33 cellular contexts compared by ENCODE assay signal in the genomic region with DNA sequence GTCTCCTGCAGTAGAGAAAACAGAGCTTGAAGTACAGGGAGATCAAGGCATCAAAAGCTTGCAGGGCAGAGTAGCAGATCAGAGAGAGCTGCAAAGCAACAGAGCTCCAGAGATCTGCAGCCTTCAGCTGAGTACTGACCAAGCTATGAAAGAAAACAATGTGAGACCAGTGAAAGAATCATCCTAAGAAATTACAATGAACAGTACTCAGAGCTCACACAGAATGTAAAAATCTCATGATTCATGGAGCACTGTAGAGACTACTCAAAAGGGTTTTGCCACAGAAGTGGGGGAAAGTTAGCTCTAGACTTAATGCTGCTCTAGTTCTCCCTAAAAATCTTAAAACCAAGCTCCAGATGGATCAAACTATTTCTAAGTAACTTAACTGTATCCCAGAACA.
DNase-seq lines count a peak whose midpoint lies in the region; ATAC-seq and TF ChIP-seq lines count a peak whose summit lies in the region.
"Had no signal": no experiment of that assay in that cellular context is flagged by ENCODE, and none has a peak within 500 bp of the region (broad histone marks: within the 10 kb centered on the region; RNA-seq: fewer than 3 reads in every experiment).

No MANE protein-coding gene starts in this region.

- no peak overlapping the region for H3K27ac Mint-ChIP-seq in Caco-2 (ENCODE audit: unreplicated experiment)
- H3K27ac Mint-ChIP-seq: activated naive CD8-positive, alpha-beta T cell treated with anti-CD3 and anti-CD28 coated beads, Interleukin-2, amount 50 U/mL, for 24 hours; activated T-cell treated with anti-CD3 and anti-CD28 coated beads, Interleukin-2, amount 50 U/mL, for 72 hours; neural progenitor cell; progenitor cell of endocrine pancreas; T-helper 1 cell treated with Interleukin-12 subunit alpha and Interleukin-12 subunit beta and Interleukin-4 antibody, amounts not matched to agents 30 μg/mL and 1 μg/mL, for 36 hours; type B pancreatic cell had no signal

- H3K36me3 Mint-ChIP-seq in Caco-2 (ENCODE audit: insufficient read depth, unreplicated experiment): no peaks in the 10 kb centered on the region

- H3K4me3 ChIP-seq in IMR-90 (ENCODE audit: insufficient read depth, low read depth, low read length) (no peak overlapping the region), SJCRH30 (no peak overlapping the region), Caco-2 (ENCODE audit: low read depth, low read length) (no peak overlapping the region)
- H3K4me3 ChIP-seq: esophagus squamous epithelium, neural progenitor cell, right lobe of liver had no signal

- H3K27ac ChIP-seq in IMR-90 (ENCODE audit: insufficient read depth, low read length): no peak overlapping the region
- no peak overlapping the region for H3K27ac ChIP-seq in SJCRH30
- H3K27ac ChIP-seq: esophagus squamous epithelium, neural progenitor cell, right lobe of liver had no signal

- H3K23ac ChIP-seq in IMR-90 (ENCODE audit: low read depth, low read length): no peak overlapping the region

- H3K4me3 Mint-ChIP-seq in Caco-2 (ENCODE audit: unreplicated experiment): no peak overlapping the region
- H3K4me3 Mint-ChIP-seq: activated naive CD8-positive, alpha-beta T cell treated with anti-CD3 and anti-CD28 coated beads, Interleukin-2, amount 50 U/mL, for 24 hours; activated T-cell treated with anti-CD3 and anti-CD28 coated beads, Interleukin-2, amount 50 U/mL, for 72 hours; brain; memory B cell; neural progenitor cell; T-helper 1 cell treated with Interleukin-12 subunit alpha and Interleukin-12 subunit beta and Interleukin-4 antibody, amounts not matched to agents 30 μg/mL and 1 μg/mL, for 36 hours; type B pancreatic cell had no signal

- POLR2A ChIA-PET in IMR-90 (lab: Charles Lee; ENCODE audit: unreplicated experiment) (no interaction called here), Caco-2 (lab: Charles Lee) (no interaction called here)

- H3K4ac ChIP-seq in IMR-90 (ENCODE audit: low read depth, low read length): no peak overlapping the region

- no peaks in the 10 kb centered on the region for H3K9me3 ChIP-seq in IMR-90 (ENCODE audit: control insufficient read depth, insufficient read depth, low read length)
- H3K9me3 ChIP-seq in SJCRH30 (replicated peaks): no peaks in the 10 kb centered on the region
- H3K9me3 ChIP-seq in Caco-2: no peaks in the 10 kb centered on the region
- H3K9me3 ChIP-seq: esophagus squamous epithelium, right lobe of liver had no signal

- dilution Hi-C loops in IMR-90 (cut with HindIII; ENCODE audit: low sequenced_read_pairs, unreplicated experiment): no loop called here

- no peaks in the 10 kb centered on the region for H3K9me1 ChIP-seq in IMR-90 (ENCODE audit: insufficient read depth, low read length)

- DNase-seq in AG08396 (ENCODE audit: low spot score) (peak; percentile 3), IMR-90 (peak; percentile 60), fibroblast of peridontal ligament (ENCODE audit: extremely low read depth) (peak; percentile 25), renal cortical epithelial cell (ENCODE audit: low read depth) (peak; percentile 18), medulla oblongata (ENCODE audit: extremely low spot score) (no peak), occipital lobe (lab: John Stamatoyannopoulos, UW) (no peak), SJCRH30 (no peak), Caco-2 (no peak)
- DNase-seq: activated CD4-positive, alpha-beta T cell treated with anti-CD3 and anti-CD28 coated beads, Interleukin-2, amount 50 U/mL, for 48 hours; activated naive CD4-positive, alpha-beta T cell; activated naive CD8-positive, alpha-beta T cell treated with anti-CD3 and anti-CD28 coated beads, Interleukin-2, amount 50 U/mL, for 24 hours; activated T-cell treated with anti-CD3 and anti-CD28 coated beads, Interleukin-2, amount 50 U/mL, for 72 hours; CD4-positive, alpha-beta memory T cell; cerebellar nuclear complex; esophagus squamous epithelium; GOT3; KG1; NCI-H1105 treated with DMSO at 0.1 percent for 48 hours; NCI-H1930; NCI-H524; NK-92 treated with Interleukin-12 subunit alpha and Interleukin-12 subunit beta, amount 100 ng/mL, for 24 hours; PC-3; right lobe of liver; stimulated activated CD4-positive, alpha-beta T cell treated with anti-CD3 and anti-CD28 coated beads, Interleukin-4, amount 100 ng/mL, for 4 hours; substantia nigra had no signal

- H4K8ac ChIP-seq in IMR-90 (ENCODE audit: low read depth in 2 of 2, low read length in 2 of 2): no peak overlapping the region; a peak in 1 of 4 replicates

- H2AK5ac ChIP-seq in IMR-90 (ENCODE audit: low read depth, low read length): no peak overlapping the region

- TF ChIP-seq RAD21 in IMR-90 (IDR thresholded peaks at IDR 0.05; ENCODE audit: low read length): no peak

- no peak overlapping the region for H2BK120ac ChIP-seq in IMR-90 (ENCODE audit: low read depth, low read length)

- H3K27me3 Mint-ChIP-seq in Caco-2 (ENCODE audit: insufficient read depth, unreplicated experiment): no peaks in the 10 kb centered on the region
- H3K27me3 Mint-ChIP-seq: activated naive CD8-positive, alpha-beta T cell treated with anti-CD3 and anti-CD28 coated beads, Interleukin-2, amount 50 U/mL, for 24 hours; brain; CD4-positive, alpha-beta memory T cell; memory B cell; progenitor cell of endocrine pancreas; type B pancreatic cell had no signal

- CTCF ChIA-PET in IMR-90 (lab: Yijun Ruan, JAX): no interaction called here
- CTCF ChIA-PET in Caco-2 (lab: Charles Lee): no interaction called here

- H3K79me1 ChIP-seq in IMR-90 (ENCODE audit: low read depth in 1 of 2, low read length in 2 of 2): no peaks in the 10 kb centered on the region; a peak in 1 of 4 replicates

- BruUV-seq in IMR-90 (replicated peaks; lab: Mats Ljungman, UMichigan): no TSS peak
- BruUV-seq in Caco-2 (replicated peaks; lab: Mats Ljungman, UMichigan): no TSS peak

- peaks cover 9% of the 10 kb centered on the region for H3K9me3 Mint-ChIP-seq in Caco-2 (ENCODE audit: unreplicated experiment)
- H3K9me3 Mint-ChIP-seq: T-helper 1 cell treated with Interleukin-12 subunit alpha and Interleukin-12 subunit beta and Interleukin-4 antibody, amounts not matched to agents 30 μg/mL and 1 μg/mL, for 36 hours; type B pancreatic cell had no signal

- peak overlapping the region; percentile 53; the same call in 1 of the 2 replicates for H3K18ac ChIP-seq in IMR-90 (ENCODE audit: low read depth, low read length)

- no peak overlapping the region for H2AFZ ChIP-seq in IMR-90 (replicated peaks; ENCODE audit: low read length, poor library complexity)
- H2AFZ ChIP-seq: neural progenitor cell had no signal

- H2BK15ac ChIP-seq in IMR-90 (ENCODE audit: low read depth, low read length): no peak overlapping the region

- peak; percentile 61 for ATAC-seq in IMR-90 (ENCODE audit: low read depth)
- ATAC-seq: activated naive CD8-positive, alpha-beta T cell treated with anti-CD3 and anti-CD28 coated beads, Interleukin-2, amount 50 U/mL, for 24 hours; activated T-cell treated with anti-CD3 and anti-CD28 coated beads, Interleukin-2, amount 50 U/mL, for 72 hours; left lobe of liver; PC-3; SK-N-SH treated with all-trans-retinoic acid at 6 μM for 48 hours had no signal

- H3K4me2 ChIP-seq in IMR-90 (ENCODE audit: low read depth, low read length): no peak overlapping the region
- H3K4me2 ChIP-seq: neural progenitor cell had no signal

- H2BK5ac ChIP-seq in IMR-90 (ENCODE audit: low read depth, low read length, poor library complexity, severe bottlenecking): peak overlapping the region; percentile 85

- H4K20me1 ChIP-seq in IMR-90 (ENCODE audit: insufficient read depth, low read length): no peaks in the 10 kb centered on the region

- H3K36me3 ChIP-seq in IMR-90 (ENCODE audit: control insufficient read depth, insufficient read depth, low read length) (no peaks in the 10 kb centered on the region), SJCRH30 (no peaks in the 10 kb centered on the region), Caco-2 (ENCODE audit: control insufficient read depth, insufficient read depth, low read length) (no peaks in the 10 kb centered on the region)
- H3K36me3 ChIP-seq: esophagus squamous epithelium, neural progenitor cell, right lobe of liver had no signal

- H3K4me1 ChIP-seq in IMR-90 (ENCODE audit: control insufficient read depth, insufficient read depth, low read length) (peaks cover 5% of the 10 kb centered on the region), SJCRH30 (no peaks in the 10 kb centered on the region), Caco-2 (no peaks in the 10 kb centered on the region)
- H3K4me1 ChIP-seq: esophagus squamous epithelium, neural progenitor cell, right lobe of liver had no signal

- H4K91ac ChIP-seq in IMR-90 (ENCODE audit: insufficient read depth, low read depth, low read length): no peak overlapping the region

- no peak overlapping the region for H2AK9ac ChIP-seq in IMR-90 (replicated peaks; ENCODE audit: low read depth, low read length, poor library complexity)

- intact Hi-C loops in IMR-90 (cut with micrococcal nuclease): no loop called here
- intact Hi-C loops in Caco-2 (cut with micrococcal nuclease; ENCODE audit: unreplicated experiment): no loop called here

- TF ChIP-seq CTCF in IMR-90 (conservative IDR thresholded peaks at IDR 0.05; ENCODE audit: low read depth, low read length): no peak
- no peak for TF ChIP-seq CTCF in Caco-2 (IDR thresholded peaks at IDR 0.05; ENCODE audit: insufficient read depth in 1 of 2, low read depth in 1 of 2, low read length in 1 of 2, severe bottlenecking in 1 of 2, unreplicated experiment in 1 of 2)

- H3K14ac ChIP-seq in IMR-90 (replicated peaks; ENCODE audit: low read depth, low read length): no peak overlapping the region

- no peak overlapping the region for H2BK20ac ChIP-seq in IMR-90 (ENCODE audit: low read depth, low read length)

- no peak overlapping the region for H4K5ac ChIP-seq in IMR-90 (ENCODE audit: low read depth, low read length)

- no peak overlapping the region for H3K56ac ChIP-seq in IMR-90 (ENCODE audit: extremely low read depth, insufficient read depth, low read length)

- H3K4me1 Mint-ChIP-seq in Caco-2 (ENCODE audit: low read depth, unreplicated experiment): no peaks in the 10 kb centered on the region
- H3K4me1 Mint-ChIP-seq: neural progenitor cell had no signal

- TF ChIP-seq POLR2A in IMR-90 (IDR thresholded peaks at IDR 0.05; ENCODE audit: low read depth, low read length): no peak

- in situ Hi-C loops in IMR-90 (cut with MboI; ENCODE audit: low sequenced_read_pairs): no loop called here

- no peak overlapping the region for H3K9ac ChIP-seq in IMR-90 (ENCODE audit: low read depth, low read length)
- H3K9ac ChIP-seq: neural progenitor cell had no signal

- H3K27me3 ChIP-seq in IMR-90 (ENCODE audit: control insufficient read depth, insufficient read depth, low read length) (no peaks in the 10 kb centered on the region), SJCRH30 (no peaks in the 10 kb centered on the region), Caco-2 (replicated peaks; ENCODE audit: control insufficient read depth, insufficient read depth, low read length) (no peaks in the 10 kb centered on the region)
- H3K27me3 ChIP-seq: esophagus squamous epithelium, neural progenitor cell, right lobe of liver had no signal

TF ChIP-seq in IMR-90, 13 proteins besides CTCF, POLR2A, EP300 and RAD21:
- no peak for TF ChIP-seq NFE2L2 (IDR thresholded peaks at IDR 0.05; ENCODE audit: low read depth, low read length)
TF ChIP-seq in IMR-90: peak in this region for 0.

Comparison
In these comparisons a context has a peak if more than half of its experiments do, and no peak if none do; other contexts are left out.
1. DNase-seq: peak in AG08396 (single experiment), IMR-90 (single experiment), fibroblast of peridontal ligament (single experiment) and renal cortical epithelial cell (single experiment); none in medulla oblongata (single experiment), occipital lobe (single experiment), SJCRH30 (0 of 2) and Caco-2 (0 of 2).